24 cellular contexts compared by ENCODE assay signal in the genomic region with DNA sequence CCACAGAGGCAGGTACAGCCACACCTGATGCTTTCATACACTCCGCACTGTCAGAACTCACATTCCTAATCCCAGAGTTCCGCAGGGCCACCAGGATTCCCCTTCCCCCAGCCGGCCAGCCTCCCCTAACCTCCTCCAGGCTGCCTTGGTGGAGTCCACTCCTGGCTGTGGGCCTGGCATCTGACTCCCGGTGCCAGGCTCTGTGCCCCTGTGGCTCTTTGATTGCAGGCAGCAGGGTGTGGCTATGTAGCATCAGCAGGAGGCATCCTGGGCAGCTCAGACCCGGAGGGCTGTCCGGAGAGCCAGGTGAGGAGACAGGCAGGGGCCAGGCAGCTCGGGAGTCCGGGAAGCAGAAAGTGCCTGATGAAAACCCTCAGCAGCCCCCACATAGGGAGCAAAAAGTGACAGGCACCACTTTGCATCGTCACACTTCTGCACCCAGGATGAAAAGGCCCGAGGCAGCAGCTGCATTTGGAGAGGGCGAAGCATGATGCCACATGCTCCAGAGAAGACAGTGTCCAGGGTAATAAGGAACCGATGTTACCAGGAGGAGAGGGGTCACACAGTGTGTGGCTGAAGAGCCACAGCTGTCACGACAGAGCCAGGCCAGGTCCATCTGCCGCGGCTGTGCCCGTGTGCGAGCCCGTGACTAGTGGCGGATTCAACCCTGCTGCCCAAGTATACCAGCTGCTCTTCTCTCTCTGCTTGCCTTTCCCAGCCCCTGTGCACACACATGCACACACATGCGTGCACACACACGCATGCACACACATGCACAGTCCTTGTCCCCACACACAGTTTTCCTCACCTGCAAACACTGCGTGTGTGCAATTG.
DNase-seq lines count a peak whose midpoint lies in the region; ATAC-seq and TF ChIP-seq lines count a peak whose summit lies in the region.
"Had no signal": no experiment of that assay in that cellular context is flagged by ENCODE, and none has a peak within 500 bp of the region (broad histone marks: within the 10 kb centered on the region; RNA-seq: fewer than 3 reads in every experiment).

No MANE protein-coding gene starts in this region.

- H2AFZ ChIP-seq in GM23338 = no peak overlapping the region

- peak; percentile 3 for DNase-seq in DMS 273 (lab: John Stamatoyannopoulos, UW; ENCODE audit: unreplicated experiment)
- no peak for DNase-seq in DMS 273 treated with DMSO at 0.1 percent for 48 hours (lab: John Stamatoyannopoulos, UW)
- DNase-seq in left kidney (ENCODE audit: low read depth, low spot score) = peak; percentile 52
- peak; percentile 66 for DNase-seq in osteocyte (ENCODE audit: extremely low spot score, unreplicated experiment)
- no peak for DNase-seq in cerebellum (ENCODE audit: low spot score)
- DNase-seq in GM23338 (ENCODE audit: low spot score) = no peak
- DNase-seq: ACHN; BE2C; Calu3; CD8-positive, alpha-beta memory T cell; MM.1S; NCI-H2029 treated with DMSO at 0.1 percent for 48 hours; NCI-H510A treated with DMSO at 0.1 percent for 48 hours; SHP77 had no signal

- H3K9me3 ChIP-seq in HEK293 (ENCODE audit: control insufficient read depth, insufficient read depth, low read depth, low read length) = no peaks in the 10 kb centered on the region
- H3K9me3 ChIP-seq: HAP-1 had no signal

- POLR2A ChIA-PET in HEK293 (lab: Yijun Ruan, JAX) = no interaction called here

- CTCF ChIA-PET in HEK293 (lab: Yijun Ruan, JAX) = interaction anchor here (0.6 to 0.7 kb wide), 2 partner anchors 44 to 669 kb away, joined by 3 to 4 read pairs; no protein-coding TSS in a partner anchor

- no peaks in the 10 kb centered on the region for H3K27me3 ChIP-seq in GM23338 (ENCODE audit: insufficient read depth)
- H3K27me3 ChIP-seq: BE2C had no signal

- no peaks in the 10 kb centered on the region for H3K9me3 Mint-ChIP-seq in osteocyte (ENCODE audit: unreplicated experiment)
- H3K9me3 Mint-ChIP-seq in GM23338 = peaks cover 4% of the 10 kb centered on the region; the same call in 1 of the 3 replicates
- H3K9me3 Mint-ChIP-seq: IgD-negative memory B cell had no signal

- H3K27ac Mint-ChIP-seq in osteocyte (ENCODE audit: unreplicated experiment) (no peak overlapping the region), GM23338 (no peak overlapping the region)
- H3K27ac Mint-ChIP-seq: CD8-positive, alpha-beta memory T cell; IgD-negative memory B cell had no signal

- H3K4me3 Mint-ChIP-seq in osteocyte (ENCODE audit: unreplicated experiment) (no peak overlapping the region), GM23338 (no peak overlapping the region)
- H3K4me3 Mint-ChIP-seq: CD14-positive monocyte; CD8-positive, alpha-beta memory T cell; IgD-negative memory B cell had no signal

- no peaks in the 10 kb centered on the region for H3K79me2 ChIP-seq in GM23338 (replicated peaks; ENCODE audit: insufficient read depth)

- no peak for TF ChIP-seq CTCF in HEK293 (tag by site-specific recombination; IDR thresholded peaks at IDR 0.05)
- no peak for TF ChIP-seq CTCF in osteocyte (IDR thresholded peaks at IDR 0.05)
- TF ChIP-seq CTCF in GM23338 (conservative IDR thresholded peaks at IDR 0.05; ENCODE audit: low read depth in 2 of 2) = no peak

- H3K4me1 Mint-ChIP-seq in osteocyte (ENCODE audit: unreplicated experiment) = peaks cover 5% of the 10 kb centered on the region
- peaks cover 14% of the 10 kb centered on the region for H3K4me1 Mint-ChIP-seq in GM23338
- H3K4me1 Mint-ChIP-seq: CD14-positive monocyte; CD8-positive, alpha-beta memory T cell; IgD-negative memory B cell had no signal

- H3K27me3 Mint-ChIP-seq in osteocyte (ENCODE audit: unreplicated experiment) (peaks cover 16% of the 10 kb centered on the region), GM23338 (ENCODE audit: insufficient read depth, low read depth, poor library complexity) (peaks cover 7% of the 10 kb centered on the region)

- H3K36me3 Mint-ChIP-seq in osteocyte (ENCODE audit: unreplicated experiment) (no peaks in the 10 kb centered on the region), GM23338 (ENCODE audit: low read depth) (peaks cover 3% of the 10 kb centered on the region; the same call in 1 of the 3 replicates)
- H3K36me3 Mint-ChIP-seq: CD14-positive monocyte; CD8-positive, alpha-beta memory T cell; IgD-negative memory B cell had no signal

- H3K36me3 ChIP-seq in HEK293 (ENCODE audit: control insufficient read depth in 2 of 2, insufficient read depth in 1 of 2, low read length in 2 of 2) (no peaks in the 10 kb centered on the region), GM23338 (ENCODE audit: insufficient read depth) (no peaks in the 10 kb centered on the region)
- H3K36me3 ChIP-seq: BE2C, HAP-1 had no signal

- no peak overlapping the region for H3K27ac ChIP-seq in HEK293 (ENCODE audit: extremely low read depth, low read depth, low read length)
- no peak overlapping the region for H3K27ac ChIP-seq in GM23338 (ENCODE audit: low read depth)
- H3K27ac ChIP-seq: 22Rv1, HL-60, KMS-11, RWPE1 had no signal

- no peak overlapping the region for H3K4me3 ChIP-seq in HEK293 (ENCODE audit: low read depth, low read length)
- H3K4me3 ChIP-seq in GM23338 = no peak overlapping the region
- H3K4me3 ChIP-seq: HAP-1 had no signal

- no peaks in the 10 kb centered on the region for H3K9me2 ChIP-seq in GM23338 (ENCODE audit: insufficient read depth)

- no peaks in the 10 kb centered on the region for H4K20me1 ChIP-seq in GM23338 (replicated peaks; ENCODE audit: insufficient read depth)

- no peaks in the 10 kb centered on the region for H3F3A ChIP-seq in GM23338 (replicated peaks; ENCODE audit: low read depth)

- H3K4me2 ChIP-seq in GM23338 = no peak overlapping the region
- H3K4me2 ChIP-seq: KMS-11 had no signal

- H3K4me1 ChIP-seq in HEK293 (ENCODE audit: control insufficient read depth, insufficient read depth, low read length) (no peaks in the 10 kb centered on the region), GM23338 (ENCODE audit: insufficient read depth) (no peaks in the 10 kb centered on the region)
- H3K4me1 ChIP-seq: BE2C, HAP-1 had no signal

- no peak; the same call in 2 of the 3 replicates for ATAC-seq in GM23338
- no peak for ATAC-seq in GM19328 (IDR thresholded peaks at IDR 0.05; ENCODE audit: unreplicated experiment)
- ATAC-seq: Panc1 had no signal

TF ChIP-seq in HEK293, 187 proteins besides CTCF, POLR2A, EP300 and RAD21 (continues in another document):
- TF ChIP-seq, protein P1, sequence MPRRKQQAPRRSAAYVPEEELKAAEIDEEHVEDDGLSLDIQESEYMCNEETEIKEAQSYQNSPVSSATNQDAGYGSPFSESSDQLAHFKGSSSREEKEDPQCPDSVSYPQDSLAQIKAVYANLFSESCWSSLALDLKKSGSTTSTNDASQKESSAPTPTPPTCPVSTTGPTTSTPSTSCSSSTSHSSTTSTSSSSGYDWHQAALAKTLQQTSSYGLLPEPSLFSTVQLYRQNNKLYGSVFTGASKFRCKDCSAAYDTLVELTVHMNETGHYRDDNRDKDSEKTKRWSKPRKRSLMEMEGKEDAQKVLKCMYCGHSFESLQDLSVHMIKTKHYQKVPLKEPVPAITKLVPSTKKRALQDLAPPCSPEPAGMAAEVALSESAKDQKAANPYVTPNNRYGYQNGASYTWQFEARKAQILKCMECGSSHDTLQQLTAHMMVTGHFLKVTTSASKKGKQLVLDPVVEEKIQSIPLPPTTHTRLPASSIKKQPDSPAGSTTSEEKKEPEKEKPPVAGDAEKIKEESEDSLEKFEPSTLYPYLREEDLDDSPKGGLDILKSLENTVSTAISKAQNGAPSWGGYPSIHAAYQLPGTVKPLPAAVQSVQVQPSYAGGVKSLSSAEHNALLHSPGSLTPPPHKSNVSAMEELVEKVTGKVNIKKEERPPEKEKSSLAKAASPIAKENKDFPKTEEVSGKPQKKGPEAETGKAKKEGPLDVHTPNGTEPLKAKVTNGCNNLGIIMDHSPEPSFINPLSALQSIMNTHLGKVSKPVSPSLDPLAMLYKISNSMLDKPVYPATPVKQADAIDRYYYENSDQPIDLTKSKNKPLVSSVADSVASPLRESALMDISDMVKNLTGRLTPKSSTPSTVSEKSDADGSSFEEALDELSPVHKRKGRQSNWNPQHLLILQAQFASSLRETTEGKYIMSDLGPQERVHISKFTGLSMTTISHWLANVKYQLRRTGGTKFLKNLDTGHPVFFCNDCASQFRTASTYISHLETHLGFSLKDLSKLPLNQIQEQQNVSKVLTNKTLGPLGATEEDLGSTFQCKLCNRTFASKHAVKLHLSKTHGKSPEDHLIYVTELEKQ (tag by site-specific recombination; IDR thresholded peaks at IDR 0.05; ENCODE audit: borderline replicate concordance) = no peak

TF ChIP-seq in GM23338, 12 proteins besides CTCF, POLR2A, EP300 and RAD21 (continues in another document):
- no peak for TF ChIP-seq EZH2 (IDR thresholded peaks at IDR 0.05; ENCODE audit: low read depth, unreplicated experiment)
- TF ChIP-seq, protein P2, sequence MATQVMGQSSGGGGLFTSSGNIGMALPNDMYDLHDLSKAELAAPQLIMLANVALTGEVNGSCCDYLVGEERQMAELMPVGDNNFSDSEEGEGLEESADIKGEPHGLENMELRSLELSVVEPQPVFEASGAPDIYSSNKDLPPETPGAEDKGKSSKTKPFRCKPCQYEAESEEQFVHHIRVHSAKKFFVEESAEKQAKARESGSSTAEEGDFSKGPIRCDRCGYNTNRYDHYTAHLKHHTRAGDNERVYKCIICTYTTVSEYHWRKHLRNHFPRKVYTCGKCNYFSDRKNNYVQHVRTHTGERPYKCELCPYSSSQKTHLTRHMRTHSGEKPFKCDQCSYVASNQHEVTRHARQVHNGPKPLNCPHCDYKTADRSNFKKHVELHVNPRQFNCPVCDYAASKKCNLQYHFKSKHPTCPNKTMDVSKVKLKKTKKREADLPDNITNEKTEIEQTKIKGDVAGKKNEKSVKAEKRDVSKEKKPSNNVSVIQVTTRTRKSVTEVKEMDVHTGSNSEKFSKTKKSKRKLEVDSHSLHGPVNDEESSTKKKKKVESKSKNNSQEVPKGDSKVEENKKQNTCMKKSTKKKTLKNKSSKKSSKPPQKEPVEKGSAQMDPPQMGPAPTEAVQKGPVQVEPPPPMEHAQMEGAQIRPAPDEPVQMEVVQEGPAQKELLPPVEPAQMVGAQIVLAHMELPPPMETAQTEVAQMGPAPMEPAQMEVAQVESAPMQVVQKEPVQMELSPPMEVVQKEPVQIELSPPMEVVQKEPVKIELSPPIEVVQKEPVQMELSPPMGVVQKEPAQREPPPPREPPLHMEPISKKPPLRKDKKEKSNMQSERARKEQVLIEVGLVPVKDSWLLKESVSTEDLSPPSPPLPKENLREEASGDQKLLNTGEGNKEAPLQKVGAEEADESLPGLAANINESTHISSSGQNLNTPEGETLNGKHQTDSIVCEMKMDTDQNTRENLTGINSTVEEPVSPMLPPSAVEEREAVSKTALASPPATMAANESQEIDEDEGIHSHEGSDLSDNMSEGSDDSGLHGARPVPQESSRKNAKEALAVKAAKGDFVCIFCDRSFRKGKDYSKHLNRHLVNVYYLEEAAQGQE (IDR thresholded peaks at IDR 0.05; ENCODE audit: unreplicated experiment) = no peak
- no peak for TF ChIP-seq STAT1 (IDR thresholded peaks at IDR 0.05; ENCODE audit: unreplicated experiment)
- TF ChIP-seq NANOG (IDR thresholded peaks at IDR 0.05; ENCODE audit: borderline replicate concordance) = no peak
- TF ChIP-seq JUNB (IDR thresholded peaks at IDR 0.05; ENCODE audit: unreplicated experiment) = no peak
- TF ChIP-seq EZH2phosphoT487 (IDR thresholded peaks at IDR 0.05; ENCODE audit: unreplicated experiment) = no peak
- TF ChIP-seq ZNF114 (CRISPR knock-in tag; IDR thresholded peaks at IDR 0.05) = no peak
- no peak for TF ChIP-seq POLR2AphosphoS5 (IDR thresholded peaks at IDR 0.05; ENCODE audit: low read depth)

Comparison
In these comparisons a context has a peak if more than half of its experiments do, and no peak if none do; other contexts are left out.
1. DNase-seq: peak in DMS 273 (single experiment), left kidney (single experiment) and osteocyte (single experiment); none in DMS 273 treated with DMSO at 0.1 percent for 48 hours (single experiment), cerebellum (single experiment) and GM23338 (single experiment).